ENCODE assay signal across 18 cellular contexts in genomic region chr6:20274115-20274514, GRCh38.
DNase-seq lines count a peak whose midpoint lies in the region; TF ChIP-seq lines count a peak whose summit lies in the region.
"Had no signal": no experiment of that assay in that cellular context is flagged by ENCODE, and none has a peak within 500 bp of the region (broad histone marks: within the 10 kb centered on the region; RNA-seq: fewer than 3 reads in every experiment).

No MANE protein-coding gene starts in this region.

- H3K27me3 ChIP-seq in endodermal cell (ENCODE audit: control insufficient read depth, insufficient read depth, low read length, poor library complexity, severe bottlenecking): no peaks in the 10 kb centered on the region
- H3K27me3 ChIP-seq: BLaER1 had no signal

- 78 to 84% methylated on average over 4 of the region's 4 CpGs for WGBS in endodermal cell (ENCODE audit: insufficient coverage in 1 of 2, insufficient read length in 1 of 2), 2 experiments

- H3K36me3 ChIP-seq in endodermal cell (ENCODE audit: control insufficient read depth, insufficient read depth, low read length): no peaks in the 10 kb centered on the region
- H3K36me3 ChIP-seq: BLaER1 had no signal

- H3K9me3 Mint-ChIP-seq in activated CD4-positive, alpha-beta T cell treated with anti-CD3 and anti-CD28 coated beads, Interleukin-2, amount 10 ng/mL, durations not matched to agents 24 days and 14 days: no peaks in the 10 kb centered on the region
- H3K9me3 Mint-ChIP-seq in endodermal cell: peaks cover 6% of the 10 kb centered on the region
- no peaks in the 10 kb centered on the region for H3K9me3 Mint-ChIP-seq in nephron progenitor cell
- no peaks in the 10 kb centered on the region for H3K9me3 Mint-ChIP-seq in type B pancreatic cell
- H3K9me3 Mint-ChIP-seq in CD14-positive monocyte: no peaks in the 10 kb centered on the region
- H3K9me3 Mint-ChIP-seq: CD4-positive, alpha-beta T cell; GM23338 had no signal

- intact Hi-C loops in activated CD4-positive, alpha-beta T cell treated with anti-CD3 and anti-CD28 coated beads, Interleukin-2, amount 10 ng/mL, durations not matched to agents 24 days and 14 days (cut with micrococcal nuclease): no loop called here
- intact Hi-C loops in CD14-positive monocyte (cut with micrococcal nuclease): no loop called here

- H3K27ac Mint-ChIP-seq in activated CD4-positive, alpha-beta T cell treated with anti-CD3 and anti-CD28 coated beads, Interleukin-2, amount 10 ng/mL, durations not matched to agents 24 days and 14 days: no peak overlapping the region
- H3K27ac Mint-ChIP-seq in endodermal cell (peak overlapping the region; percentile 69), nephron progenitor cell (peak overlapping the region; percentile 14), type B pancreatic cell (peak overlapping the region; percentile 19), CD14-positive monocyte (no peak overlapping the region)
- H3K27ac Mint-ChIP-seq: B cell; CD4-positive, alpha-beta T cell; CD8-positive, alpha-beta memory T cell; GM23338; H9 had no signal

- no peak overlapping the region for H3K9ac ChIP-seq in endodermal cell (ENCODE audit: extremely low read depth, low read length, poor library complexity, severe bottlenecking)
- H3K9ac ChIP-seq: BLaER1 had no signal

- no peaks in the 10 kb centered on the region for H3K4me1 ChIP-seq in endodermal cell (ENCODE audit: control insufficient read depth, insufficient read depth, low read length)

- no peaks in the 10 kb centered on the region for H3K36me3 Mint-ChIP-seq in activated CD4-positive, alpha-beta T cell treated with anti-CD3 and anti-CD28 coated beads, Interleukin-2, amount 10 ng/mL, durations not matched to agents 24 days and 14 days (ENCODE audit: low read depth)
- H3K36me3 Mint-ChIP-seq in endodermal cell (ENCODE audit: low read depth) (no peaks in the 10 kb centered on the region), nephron progenitor cell (ENCODE audit: low read depth) (no peaks in the 10 kb centered on the region), type B pancreatic cell (no peaks in the 10 kb centered on the region), CD14-positive monocyte (no peaks in the 10 kb centered on the region)

- no peak overlapping the region for H3K4me3 Mint-ChIP-seq in activated CD4-positive, alpha-beta T cell treated with anti-CD3 and anti-CD28 coated beads, Interleukin-2, amount 10 ng/mL, durations not matched to agents 24 days and 14 days
- H3K4me3 Mint-ChIP-seq in endodermal cell (no peak overlapping the region), nephron progenitor cell (no peak overlapping the region), type B pancreatic cell (peak overlapping the region; percentile 18), CD14-positive monocyte (no peak overlapping the region)
- H3K4me3 Mint-ChIP-seq: B cell; CD4-positive, alpha-beta T cell; CD8-positive, alpha-beta memory T cell; GM23338; H9 had no signal

- H3K27me3 Mint-ChIP-seq in activated CD4-positive, alpha-beta T cell treated with anti-CD3 and anti-CD28 coated beads, Interleukin-2, amount 10 ng/mL, durations not matched to agents 24 days and 14 days: peaks cover 9% of the 10 kb centered on the region
- H3K27me3 Mint-ChIP-seq in endodermal cell (ENCODE audit: insufficient read depth) (no peaks in the 10 kb centered on the region), nephron progenitor cell (ENCODE audit: low read depth, poor library complexity) (peaks cover 23% of the 10 kb centered on the region), type B pancreatic cell (peaks cover 3% of the 10 kb centered on the region), CD14-positive monocyte (ENCODE audit: low read depth in 3 of 3) (peaks cover 0 to 3% (median 0%) of the 10 kb centered on the region in 3 donors)

- H3K27ac ChIP-seq in endodermal cell (ENCODE audit: low read depth, low read length): no peak overlapping the region
- H3K27ac ChIP-seq: 22Rv1, BLaER1, C4-2B had no signal

- no peak overlapping the region for H3K4me3 ChIP-seq in endodermal cell (ENCODE audit: low read length)
- H3K4me3 ChIP-seq: BLaER1, GM23338 had no signal

- TF ChIP-seq CTCF in endodermal cell (conservative IDR thresholded peaks at IDR 0.05): no peak
- TF ChIP-seq CTCF in nephron progenitor cell (IDR thresholded peaks at IDR 0.05): no peak
- TF ChIP-seq CTCF in type B pancreatic cell (conservative IDR thresholded peaks at IDR 0.05): no peak
- no peak for TF ChIP-seq CTCF in CD14-positive monocyte (IDR thresholded peaks at IDR 0.05)

- H3K9me3 ChIP-seq in endodermal cell (ENCODE audit: control insufficient read depth, low read length): peaks cover 3% of the 10 kb centered on the region
- H3K9me3 ChIP-seq: BLaER1 had no signal

- DNase-seq in activated CD4-positive, alpha-beta T cell treated with anti-CD3 and anti-CD28 coated beads, Interleukin-2, amount 10 ng/mL, durations not matched to agents 24 days and 14 days: peak; percentile 36
- no peak for DNase-seq in activated CD4-positive, alpha-beta T cell treated with anti-CD3 and anti-CD28 coated beads for 1 hour
- DNase-seq in endodermal cell: peak; percentile 71
- no peak for DNase-seq in nephron progenitor cell
- DNase-seq in type B pancreatic cell (ENCODE audit: extremely low spot score, unreplicated experiment): no peak
- DNase-seq in CD14-positive monocyte (ENCODE audit: low spot score): no peak
- no peak for DNase-seq in SKM-1 treated with dmso at 0.1 percent for 144 hours (lab: John Stamatoyannopoulos, UW; ENCODE audit: unreplicated experiment)
- no peak for DNase-seq in stimulated activated CD4-positive, alpha-beta T cell treated with anti-CD3 and anti-CD28 coated beads, Interleukin-4, amount 100 ng/mL, for 24 hours
- DNase-seq: CD4-positive, alpha-beta T cell; CD8-positive, alpha-beta memory T cell; DMS153; DND-41; H9 had no signal

- H3K4me1 Mint-ChIP-seq in activated CD4-positive, alpha-beta T cell treated with anti-CD3 and anti-CD28 coated beads, Interleukin-2, amount 10 ng/mL, durations not matched to agents 24 days and 14 days: no peaks in the 10 kb centered on the region
- peaks cover 50% of the 10 kb centered on the region for H3K4me1 Mint-ChIP-seq in endodermal cell
- peaks cover 22% of the 10 kb centered on the region for H3K4me1 Mint-ChIP-seq in nephron progenitor cell
- peaks cover 14% of the 10 kb centered on the region for H3K4me1 Mint-ChIP-seq in type B pancreatic cell (ENCODE audit: unreplicated experiment)
- H3K4me1 Mint-ChIP-seq in CD14-positive monocyte: peaks cover 10% of the 10 kb centered on the region
- H3K4me1 Mint-ChIP-seq: B cell; CD8-positive, alpha-beta memory T cell had no signal

Comparison
In these comparisons a context has a peak if more than half of its experiments do, and no peak if none do; other contexts are left out.
1. DNase-seq: peak in activated CD4-positive, alpha-beta T cell treated with anti-CD3 and anti-CD28 coated beads, Interleukin-2, amount 10 ng/mL, durations not matched to agents 24 days and 14 days (single experiment) and endodermal cell (single experiment); none in activated CD4-positive, alpha-beta T cell treated with anti-CD3 and anti-CD28 coated beads for 1 hour (single experiment), nephron progenitor cell (single experiment), type B pancreatic cell (single experiment), CD14-positive monocyte (single experiment), SKM-1 treated with dmso at 0.1 percent for 144 hours (single experiment) and stimulated activated CD4-positive, alpha-beta T cell treated with anti-CD3 and anti-CD28 coated beads, Interleukin-4, amount 100 ng/mL, for 24 hours (single experiment).
2. H3K27ac Mint-ChIP-seq: peak in endodermal cell (single experiment), nephron progenitor cell (single experiment) and type B pancreatic cell (single experiment); none in activated CD4-positive, alpha-beta T cell treated with anti-CD3 and anti-CD28 coated beads, Interleukin-2, amount 10 ng/mL, durations not matched to agents 24 days and 14 days (single experiment) and CD14-positive monocyte (0 of 7).